In the genomic region with DNA sequence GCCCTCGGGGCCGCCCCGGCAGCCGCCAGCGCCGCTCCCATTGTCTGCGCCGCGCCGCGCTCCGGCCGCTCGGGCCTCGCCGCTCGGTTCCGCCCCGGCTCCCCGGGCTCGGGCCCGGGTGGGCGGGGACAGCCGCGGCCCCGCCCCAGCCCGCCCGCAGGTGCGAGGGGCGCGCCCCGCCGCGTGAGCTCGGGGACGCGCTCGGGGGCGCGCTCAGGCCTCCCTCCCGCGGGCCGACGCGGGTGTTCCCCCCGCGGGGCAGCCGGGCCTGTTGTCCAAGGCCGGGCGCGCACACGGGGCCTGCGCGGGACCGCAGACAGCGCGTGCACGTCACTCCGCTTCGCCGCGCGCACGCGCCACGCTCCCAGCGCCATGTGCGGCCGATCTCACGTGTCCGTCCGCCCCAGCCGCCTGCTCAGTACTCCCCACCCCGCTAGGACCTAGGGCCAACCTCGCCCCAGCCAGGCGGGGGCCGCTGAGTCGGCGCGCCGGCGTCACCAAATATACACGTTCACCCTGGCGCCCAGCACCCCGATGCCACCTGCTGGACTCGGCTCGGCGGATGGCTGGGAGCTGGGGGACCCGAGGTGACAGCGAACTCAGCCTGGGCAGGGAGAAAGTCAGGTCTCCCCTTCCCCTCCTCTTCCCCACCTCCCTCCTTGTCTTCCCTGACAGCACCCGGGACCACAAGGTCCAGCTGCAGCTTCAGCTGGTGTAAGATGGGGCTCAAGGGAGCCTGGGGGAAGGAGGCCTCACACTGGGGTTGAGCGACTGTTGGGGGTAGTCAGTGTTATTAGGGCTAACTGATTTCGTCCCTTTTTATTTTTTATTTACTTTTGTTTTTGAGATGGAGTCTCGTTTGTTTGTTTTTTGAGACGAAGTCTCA, we compare ENCODE assay signal across 8 cellular contexts. TPM values are rescaled to one million over a fixed set of nuclear protein-coding genes. Genes with fewer than 3 reads are reported as not detected.
DNase-seq lines count a peak whose midpoint lies in the region; ATAC-seq lines count a peak whose summit lies in the region.

No MANE protein-coding gene starts in this region.

- ATAC-seq in GM18873 (IDR thresholded peaks at IDR 0.05; ENCODE audit: low FRiP score, unreplicated experiment) (peak; percentile 49), HG03103 (IDR thresholded peaks at IDR 0.05; ENCODE audit: low read depth, unreplicated experiment) (peak; percentile 50)

- DNase-seq in AML-193 (lab: John Stamatoyannopoulos, UW): peak; percentile 80 to 83
- DNase-seq in NCI-H2227 (lab: John Stamatoyannopoulos, UW; ENCODE audit: unreplicated experiment): peak; percentile 94
- peak; percentile 59 for DNase-seq in activated CD4-positive, CD25-positive, alpha-beta regulatory T cell treated with anti-CD3 and anti-CD28 coated beads, Interleukin-2, amount 50 U/mL, for 16 hours (ENCODE audit: low read depth, low spot score)
- DNase-seq in cerebellum (ENCODE audit: low spot score): peak; percentile 97
- DNase-seq in kidney tubule cell (ENCODE audit: low spot score): peak; percentile 95
- DNase-seq in stimulated activated CD4-positive, alpha-beta T cell treated with anti-CD3 and anti-CD28 coated beads, Interleukin-1b, Interleukin-23, amount 100 ng/mL, for 24 hours (ENCODE audit: low read depth in 4 of 4, low spot score in 1 of 4): peak in 3 of 4 experiments; percentile 58 to 79 (median 68)

RNA-seq across cellular contexts. Expression of a gene that starts 14.3 kb away (rescaled TPM):
- 3.0 TPM for total RNA-seq in cerebellum

RNA-seq across cellular contexts. Expression of a gene that starts 28.3 kb away (rescaled TPM):
- total RNA-seq in cerebellum: 83.9 TPM

RNA-seq across cellular contexts. Expression of a gene that starts 59.7 kb away (rescaled TPM):
- not detected for total RNA-seq in cerebellum

Comparison
In these comparisons a context has a peak if more than half of its experiments do, and no peak if none do; other contexts are left out.
1. Peak in every context shown above with its lines: DNase-seq and ATAC-seq.